1 cellular context compared by ENCODE assay signal in the genomic region with DNA sequence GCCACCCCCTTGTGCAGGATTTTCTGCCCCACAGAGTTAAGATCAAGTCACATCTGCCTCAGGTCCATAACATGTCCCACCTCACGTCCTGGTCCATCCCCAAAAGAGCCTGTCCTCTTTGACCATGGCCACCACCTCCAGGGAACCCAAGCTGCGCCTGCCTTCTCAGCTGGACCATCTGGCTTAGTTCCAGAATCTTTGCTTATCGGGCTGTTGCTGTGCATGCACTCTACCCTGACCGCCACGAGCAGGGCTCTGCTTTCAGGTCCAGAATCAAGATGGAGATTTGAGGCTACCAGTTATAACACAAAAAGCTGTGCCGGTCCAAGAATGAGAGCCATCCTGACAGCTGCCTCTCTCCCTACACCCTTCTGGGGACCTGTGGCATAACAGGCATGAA.
TF ChIP-seq lines count a peak whose summit lies in the region.

No MANE protein-coding gene starts in this region.

TF ChIP-seq in HepG2, 621 proteins besides CTCF, POLR2A, EP300 and RAD21 (continued from another document):
- TF ChIP-seq, protein P1, sequence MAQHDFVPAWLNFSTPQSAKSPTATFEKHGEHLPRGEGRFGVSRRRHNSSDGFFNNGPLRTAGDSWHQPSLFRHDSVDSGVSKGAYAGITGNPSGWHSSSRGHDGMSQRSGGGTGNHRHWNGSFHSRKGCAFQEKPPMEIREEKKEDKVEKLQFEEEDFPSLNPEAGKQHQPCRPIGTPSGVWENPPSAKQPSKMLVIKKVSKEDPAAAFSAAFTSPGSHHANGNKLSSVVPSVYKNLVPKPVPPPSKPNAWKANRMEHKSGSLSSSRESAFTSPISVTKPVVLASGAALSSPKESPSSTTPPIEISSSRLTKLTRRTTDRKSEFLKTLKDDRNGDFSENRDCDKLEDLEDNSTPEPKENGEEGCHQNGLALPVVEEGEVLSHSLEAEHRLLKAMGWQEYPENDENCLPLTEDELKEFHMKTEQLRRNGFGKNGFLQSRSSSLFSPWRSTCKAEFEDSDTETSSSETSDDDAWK (CRISPR knock-in tag; IDR thresholded peaks at IDR 0.05), result no peak
- TF ChIP-seq, protein P2, sequence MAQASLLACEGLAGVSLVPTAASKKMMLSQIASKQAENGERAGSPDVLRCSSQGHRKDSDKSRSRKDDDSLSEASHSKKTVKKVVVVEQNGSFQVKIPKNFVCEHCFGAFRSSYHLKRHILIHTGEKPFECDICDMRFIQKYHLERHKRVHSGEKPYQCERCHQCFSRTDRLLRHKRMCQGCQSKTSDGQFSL (CRISPR knock-in tag; IDR thresholded peaks at IDR 0.05), result no peak
- TF ChIP-seq NR2C2 (CRISPR knock-in tag; IDR thresholded peaks at IDR 0.05; ENCODE audit: borderline replicate concordance), result no peak
- TF ChIP-seq ZNF230 (CRISPR knock-in tag; IDR thresholded peaks at IDR 0.05), result no peak
- no peak for TF ChIP-seq CREM (IDR thresholded peaks at IDR 0.05)
- no peak for TF ChIP-seq CREM (CRISPR knock-in tag; IDR thresholded peaks at IDR 0.05)
- no peak for TF ChIP-seq RFX1 (IDR thresholded peaks at IDR 0.05)
- no peak for TF ChIP-seq SATB2 (CRISPR knock-in tag; IDR thresholded peaks at IDR 0.05)
- TF ChIP-seq TAF1 (CRISPR knock-in tag; IDR thresholded peaks at IDR 0.05), result no peak
- no peak for TF ChIP-seq BRCA1 (CRISPR knock-in tag; IDR thresholded peaks at IDR 0.05)
